ENCODE assay signal across 8 cellular contexts in the genomic region with DNA sequence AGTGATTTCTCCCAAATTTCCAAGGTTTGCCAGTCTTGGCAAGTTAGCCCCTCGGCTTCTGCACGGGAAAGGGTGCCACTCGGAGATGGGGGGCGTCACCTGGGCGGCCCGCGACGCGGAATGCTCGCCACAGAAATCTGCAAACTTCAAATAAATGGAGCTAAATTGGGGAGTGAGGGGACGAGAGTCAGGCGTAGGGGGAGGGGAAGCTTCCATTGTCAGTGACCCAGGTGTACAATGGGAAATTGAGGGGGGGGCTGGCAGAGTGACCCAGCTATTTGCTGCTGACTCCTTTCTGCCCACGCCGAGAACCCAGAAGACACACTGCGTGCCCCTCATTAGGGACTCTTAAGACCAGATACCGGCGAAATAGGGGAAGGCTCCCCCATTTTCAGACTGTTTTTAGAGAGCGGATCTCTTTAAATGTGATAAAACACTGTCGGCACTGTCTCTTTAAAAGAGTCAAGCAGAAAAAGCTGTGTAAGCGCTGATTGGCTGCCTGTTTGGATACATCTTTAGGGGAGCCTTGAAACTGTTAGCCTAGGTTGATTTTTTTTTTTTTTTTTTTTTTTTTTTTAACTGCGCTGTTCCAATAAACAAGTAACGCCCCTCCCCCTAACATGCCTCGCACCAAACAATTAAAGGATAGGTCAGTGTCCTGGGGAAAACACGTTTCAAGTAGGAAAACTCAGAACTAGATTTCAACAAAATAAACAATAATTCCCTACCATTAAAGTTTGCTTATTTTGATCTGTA.
DNase-seq lines count a peak whose midpoint lies in the region.

No MANE protein-coding gene starts in this region.

- DNase-seq in activated gamma-delta T cell treated with Interleukin-2 at 50 U/mL for 16 hours (peak; percentile 63), activated gamma-delta T cell (lab: John Stamatoyannopoulos, UW) (no peak), HPDE6-E6E7 (ENCODE audit: extremely low spot score) (peak; percentile 84), NCI-H748 treated with DMSO at 0.1 percent for 48 hours (lab: John Stamatoyannopoulos, UW) (peak; percentile 92), left kidney (ENCODE audit: low read depth, low spot score) (peak; percentile 96)
- peak; percentile 24 to 50 for DNase-seq in activated CD4-positive, alpha-beta T cell treated with anti-CD3 and anti-CD28 coated beads, Interleukin-2, amount 50 U/mL, for 48 hours
- peak; percentile 57 for DNase-seq in stimulated activated CD4-positive, alpha-beta T cell treated with anti-CD3 and anti-CD28 coated beads, Interleukin-2, amount 100 ng/mL, for 4 hours (ENCODE audit: low read depth)

- peak overlapping the region; percentile 71 to 76 for H3K9ac ChIP-seq in duodenal mucosa (ENCODE audit: low read depth in 1 of 2, low read length in 2 of 2)

- peak overlapping the region; percentile 84 to 93 for H3K4me3 ChIP-seq in duodenal mucosa (ENCODE audit: low read depth in 1 of 2, low read length in 2 of 2)

- H3K9me3 ChIP-seq in duodenal mucosa (ENCODE audit: control insufficient read depth in 1 of 2, low read length in 2 of 2), result no peaks in the 10 kb centered on the region

- peaks cover 54 to 57% of the 10 kb centered on the region in 2 donors for H3K4me1 ChIP-seq in duodenal mucosa (ENCODE audit: control insufficient read depth in 1 of 2, insufficient read depth in 2 of 2, low read length in 2 of 2)

- H3K27me3 ChIP-seq in duodenal mucosa (ENCODE audit: control insufficient read depth in 1 of 2, insufficient read depth in 2 of 2, low read length in 2 of 2), result no peaks in the 10 kb centered on the region

- H3K27ac ChIP-seq in duodenal mucosa (ENCODE audit: low read depth, low read length), result peak overlapping the region; percentile 62

- H3K36me3 ChIP-seq in duodenal mucosa (ENCODE audit: control insufficient read depth in 1 of 2, insufficient read depth in 2 of 2, low read length in 2 of 2), result peaks cover 5 to 6% of the 10 kb centered on the region in 2 donors
